19 cellular contexts compared by ENCODE assay signal in the genomic region with DNA sequence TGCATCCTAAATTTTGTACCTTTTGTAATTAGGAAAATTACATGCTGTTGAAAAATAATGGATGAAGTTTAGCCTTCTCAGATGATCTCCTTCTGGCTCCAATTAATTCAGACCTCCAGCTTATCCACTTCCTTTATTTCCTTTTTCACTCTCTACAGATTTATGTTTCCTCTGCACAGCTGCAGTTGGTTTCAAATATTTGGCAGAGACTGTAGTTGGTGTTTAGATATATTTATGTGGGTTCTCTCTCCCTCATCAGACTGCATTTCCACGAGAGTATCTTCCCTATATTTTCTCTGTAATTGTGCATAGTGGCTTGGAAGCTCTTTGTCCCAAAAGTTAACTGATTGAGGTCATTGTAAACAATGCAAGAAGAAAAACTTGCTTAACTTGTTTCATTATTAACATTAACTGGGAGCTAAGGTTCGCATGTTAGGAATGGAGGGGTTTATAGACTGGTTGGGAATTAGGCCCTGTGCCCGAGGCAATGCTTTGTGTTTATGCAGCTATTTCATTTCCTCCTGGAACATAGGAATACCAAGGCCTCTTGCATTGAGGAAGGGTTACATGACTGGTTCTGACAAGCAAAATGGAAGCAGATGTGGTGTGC.
DNase-seq lines count a peak whose midpoint lies in the region; ATAC-seq and TF ChIP-seq lines count a peak whose summit lies in the region.
"Had no signal": no experiment of that assay in that cellular context is flagged by ENCODE, and none has a peak within 500 bp of the region (broad histone marks: within the 10 kb centered on the region; RNA-seq: fewer than 3 reads in every experiment).

No MANE protein-coding gene starts in this region.

- ATAC-seq in GM19463 (IDR thresholded peaks at IDR 0.05; ENCODE audit: unreplicated experiment): no peak
- ATAC-seq: activated CD8-positive, alpha-beta T cell treated with anti-CD3 and anti-CD28 coated beads, Interleukin-2, amount 10 ng/mL, durations not matched to agents 7 days and 5 days; effector memory CD8-positive, alpha-beta T cell; left ventricle myocardium superior; WTC11 had no signal

- no peak overlapping the region for H3K4me3 Mint-ChIP-seq in CD4-positive, alpha-beta memory T cell
- H3K4me3 Mint-ChIP-seq: activated CD8-positive, alpha-beta T cell treated with anti-CD3 and anti-CD28 coated beads, Interleukin-2, amount 10 ng/mL, durations not matched to agents 7 days and 5 days; CD8-positive, alpha-beta memory T cell; effector memory CD8-positive, alpha-beta T cell; WTC11 had no signal

- CTCF ChIA-PET in CD4-positive, alpha-beta memory T cell (lab: Charles Lee; ENCODE audit: partially characterized antibody): no interaction called here

- H3K4me2 ChIP-seq in osteoblast (ENCODE audit: insufficient read depth, low read length): no peak overlapping the region

- intact Hi-C loops in CD4-positive, alpha-beta memory T cell (cut with micrococcal nuclease): no loop called here
- intact Hi-C loops in cardiac septum (cut with DNase I): loop anchor here (10.0 kb wide), 1 partner anchor 277 kb away; no protein-coding TSS in a partner anchor

- peaks cover 22% of the 10 kb centered on the region for H3K36me3 ChIP-seq in osteoblast (ENCODE audit: insufficient read depth, low read length)
- no peaks in the 10 kb centered on the region for H3K36me3 ChIP-seq in CD4-positive, alpha-beta memory T cell (ENCODE audit: insufficient read depth, low read length)
- H3K36me3 ChIP-seq: suprapubic skin had no signal

- no peaks in the 10 kb centered on the region for H4K20me1 ChIP-seq in osteoblast (ENCODE audit: insufficient read depth, low read length)

- H3K4me3 ChIP-seq in LNCaP clone FGC (ENCODE audit: low read depth, low read length) (no peak overlapping the region), osteoblast (ENCODE audit: insufficient read depth, low read length) (no peak overlapping the region)
- H3K4me3 ChIP-seq in CD4-positive, alpha-beta memory T cell (ENCODE audit: low read length in 2 of 2): no peak overlapping the region
- H3K4me3 ChIP-seq: skin epidermis, suprapubic skin had no signal

- H3K27ac Mint-ChIP-seq in CD4-positive, alpha-beta memory T cell: no peak overlapping the region
- H3K27ac Mint-ChIP-seq: activated CD8-positive, alpha-beta T cell treated with anti-CD3 and anti-CD28 coated beads, Interleukin-2, amount 10 ng/mL, durations not matched to agents 7 days and 5 days; CD8-positive, alpha-beta memory T cell; effector memory CD8-positive, alpha-beta T cell; WTC11 had no signal

- H3K9me3 Mint-ChIP-seq in CD4-positive, alpha-beta memory T cell: peaks cover 0 to 3% (median 0%) of the 10 kb centered on the region in 8 donors
- H3K9me3 Mint-ChIP-seq: effector memory CD8-positive, alpha-beta T cell had no signal

- peaks cover 0 to 1% (median 0%) of the 10 kb centered on the region in 4 donors for H3K4me1 Mint-ChIP-seq in CD4-positive, alpha-beta memory T cell
- H3K4me1 Mint-ChIP-seq: CD8-positive, alpha-beta memory T cell had no signal

- DNase-seq in DMS53 (lab: John Stamatoyannopoulos, UW) (peak; percentile 83), LNCaP clone FGC (ENCODE audit: low read depth) (peak; percentile 87), dermis blood vessel endothelial cell (peak; percentile 18), osteoblast (ENCODE audit: insufficient read length, low spot score, missing footprints) (no peak), cardiac septum (ENCODE audit: low spot score) (no peak)
- no peak for DNase-seq in CD4-positive, alpha-beta memory T cell
- no peak for DNase-seq in NK-92 treated with Interleukin-12 subunit alpha and Interleukin-12 subunit beta, amount 100 ng/mL, for 24 hours (lab: John Stamatoyannopoulos, UW)
- DNase-seq: activated CD8-positive, alpha-beta T cell treated with anti-CD3 and anti-CD28 coated beads, Interleukin-2, amount 10 ng/mL, durations not matched to agents 7 days and 5 days; CD8-positive, alpha-beta memory T cell; cerebellar nuclear complex; effector memory CD8-positive, alpha-beta T cell; left ventricle myocardium superior; RPMI8226; stimulated activated CD4-positive, alpha-beta T cell treated with anti-CD3 and anti-CD28 coated beads, Interleukin-4, amount 100 ng/mL, for 4 hours; stimulated activated CD8-positive, alpha-beta memory T cell treated with anti-CD3 and anti-CD28 coated beads, Interleukin-4, amount 100 ng/mL, for 48 hours had no signal

- no peaks in the 10 kb centered on the region for H3K9me3 ChIP-seq in osteoblast (ENCODE audit: low read depth, low read length)
- H3K9me3 ChIP-seq in CD4-positive, alpha-beta memory T cell (ENCODE audit: control insufficient read depth in 1 of 2, low read length in 2 of 2): no peaks in the 10 kb centered on the region
- H3K9me3 ChIP-seq: suprapubic skin had no signal

- H2AFZ ChIP-seq in osteoblast (ENCODE audit: low read length): no peak overlapping the region

- H3K27me3 Mint-ChIP-seq in CD4-positive, alpha-beta memory T cell: peaks cover 0 to 1% of the 10 kb centered on the region in 2 donors

- H3K27ac ChIP-seq in osteoblast (ENCODE audit: low read depth, low read length): peak overlapping the region; percentile 99
- no peak overlapping the region for H3K27ac ChIP-seq in CD4-positive, alpha-beta memory T cell (ENCODE audit: low read depth, low read length)
- H3K27ac ChIP-seq: suprapubic skin had no signal

- H3K36me3 Mint-ChIP-seq in CD4-positive, alpha-beta memory T cell: no peaks in the 10 kb centered on the region
- H3K36me3 Mint-ChIP-seq: CD8-positive, alpha-beta memory T cell had no signal

- peaks cover 25% of the 10 kb centered on the region for H3K79me2 ChIP-seq in osteoblast (ENCODE audit: insufficient read depth, low read length)

- H3K4me1 ChIP-seq in osteoblast (ENCODE audit: insufficient read depth, low read length): peaks cover 79% of the 10 kb centered on the region
- no peaks in the 10 kb centered on the region for H3K4me1 ChIP-seq in CD4-positive, alpha-beta memory T cell (ENCODE audit: insufficient read depth, low read length)

- POLR2A ChIA-PET in CD4-positive, alpha-beta memory T cell (lab: Charles Lee; ENCODE audit: partially characterized antibody): no interaction called here

- no peaks in the 10 kb centered on the region for H3K27me3 ChIP-seq in osteoblast (ENCODE audit: insufficient read depth, low read length)
- no peaks in the 10 kb centered on the region for H3K27me3 ChIP-seq in CD4-positive, alpha-beta memory T cell (ENCODE audit: insufficient read depth, low read length)
- H3K27me3 ChIP-seq: suprapubic skin had no signal

- TF ChIP-seq CTCF in LNCaP clone FGC (IDR thresholded peaks at IDR 0.05; ENCODE audit: control insufficient read depth, extremely low read depth, insufficient read depth) (no peak), osteoblast (IDR thresholded peaks at IDR 0.05; ENCODE audit: extremely low read depth, low read depth, low read length) (no peak)

Comparison
In these comparisons a context has a peak if more than half of its experiments do, and no peak if none do; other contexts are left out.
1. DNase-seq: peak in DMS53 (single experiment), LNCaP clone FGC (single experiment) and dermis blood vessel endothelial cell (single experiment); none in osteoblast (single experiment), CD4-positive, alpha-beta memory T cell (0 of 5), cardiac septum (single experiment) and NK-92 treated with Interleukin-12 subunit alpha and Interleukin-12 subunit beta, amount 100 ng/mL, for 24 hours (single experiment).